ENCODE assay signal across 2 cellular contexts in genomic region chr10:558891-559766, GRCh38.
TF ChIP-seq lines count a peak whose summit lies in the region.

No MANE protein-coding gene starts in this region.

TF ChIP-seq in IMR-90, 13 proteins besides CTCF, POLR2A, EP300 and RAD21:
- no peak for TF ChIP-seq MAFK (IDR thresholded peaks at IDR 0.05; ENCODE audit: low read depth, low read length)
- no peak for TF ChIP-seq SMC3 (IDR thresholded peaks at IDR 0.05; ENCODE audit: low read depth, low read length)
- no peak for TF ChIP-seq RFX5 (IDR thresholded peaks at IDR 0.05; ENCODE audit: low read depth, low read length)
- TF ChIP-seq BHLHE40 (IDR thresholded peaks at IDR 0.05; ENCODE audit: low read depth, low read length), result no peak
- TF ChIP-seq CHD1 (IDR thresholded peaks at IDR 0.05; ENCODE audit: low read depth, low read length), result no peak

TF ChIP-seq in H1, 55 proteins besides CTCF, POLR2A, EP300 and RAD21:
- TF ChIP-seq SUZ12 (IDR thresholded peaks at IDR 0.05; ENCODE audit: low read length), result no peak
- TF ChIP-seq EGR1 (IDR thresholded peaks at IDR 0.05; ENCODE audit: borderline replicate concordance, low read depth, low read length), result no peak
